1 cellular context compared by ENCODE assay signal in genomic region chr1:28885982-28886730, GRCh38.
TF ChIP-seq lines count a peak whose summit lies in the region.

No MANE protein-coding gene starts in this region.

TF ChIP-seq in SK-N-SH, 30 proteins besides CTCF, POLR2A, EP300 and RAD21 (continued from another document):
- TF ChIP-seq NFIC (IDR thresholded peaks at IDR 0.05; ENCODE audit: borderline replicate concordance) (no peak), ELF1 (IDR thresholded peaks at IDR 0.05) (no peak), GATA2 (CRISPR knock-in tag; IDR thresholded peaks at IDR 0.05) (no peak), PBX3 (IDR thresholded peaks at IDR 0.05) (no peak), YY1 (IDR thresholded peaks at IDR 0.05; ENCODE audit: low read depth) (no peak)
- TF ChIP-seq, protein P1, sequence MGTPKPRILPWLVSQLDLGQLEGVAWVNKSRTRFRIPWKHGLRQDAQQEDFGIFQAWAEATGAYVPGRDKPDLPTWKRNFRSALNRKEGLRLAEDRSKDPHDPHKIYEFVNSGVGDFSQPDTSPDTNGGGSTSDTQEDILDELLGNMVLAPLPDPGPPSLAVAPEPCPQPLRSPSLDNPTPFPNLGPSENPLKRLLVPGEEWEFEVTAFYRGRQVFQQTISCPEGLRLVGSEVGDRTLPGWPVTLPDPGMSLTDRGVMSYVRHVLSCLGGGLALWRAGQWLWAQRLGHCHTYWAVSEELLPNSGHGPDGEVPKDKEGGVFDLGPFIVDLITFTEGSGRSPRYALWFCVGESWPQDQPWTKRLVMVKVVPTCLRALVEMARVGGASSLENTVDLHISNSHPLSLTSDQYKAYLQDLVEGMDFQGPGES (IDR thresholded peaks at IDR 0.05; ENCODE audit: low read depth, low read length): no peak
TF ChIP-seq in SK-N-SH: peak in this region for 0.
